In genomic region chr6:89321571-89321970, GRCh38 we compare ENCODE assay signal across 11 cellular contexts. TPM values are rescaled to one million over a fixed set of nuclear protein-coding genes. Genes with fewer than 3 reads are reported as not detected.
DNase-seq lines count a peak whose midpoint lies in the region; ATAC-seq and TF ChIP-seq lines count a peak whose summit lies in the region.
"Had no signal": no experiment of that assay in that cellular context is flagged by ENCODE, and none has a peak within 500 bp of the region (broad histone marks: within the 10 kb centered on the region; RNA-seq: fewer than 3 reads in every experiment).

No MANE protein-coding gene starts in this region.

- DNase-seq in OCI-M1 (lab: John Stamatoyannopoulos, UW): peak; percentile 98
- DNase-seq in kidney glomerular epithelial cell (lab: John Stamatoyannopoulos, UW): peak; percentile 40
- DNase-seq in upper lobe of left lung: peak in 1 of 2 donors; percentile 80
- DNase-seq in NCI-H1930 (lab: John Stamatoyannopoulos, UW): no peak
- DNase-seq in G401 (ENCODE audit: low spot score): no peak
- DNase-seq in omental fat pad (ENCODE audit: low spot score): no peak
- DNase-seq: activated naive CD8-positive, alpha-beta T cell treated with anti-CD3 and anti-CD28 coated beads for 36 hours; cortex of kidney; NCI-H69 had no signal

- H3K4me3 ChIP-seq in upper lobe of left lung: no peak overlapping the region

- in situ Hi-C loops in G401 (cut with HindIII; ENCODE audit: low sequenced_read_pairs): no loop called here

- ATAC-seq in HG02610 (IDR thresholded peaks at IDR 0.05; ENCODE audit: unreplicated experiment): peak; percentile 56
- peak; percentile 75 to 88 for ATAC-seq in upper lobe of left lung (ENCODE audit: low FRiP score in 2 of 2)
- no peak for ATAC-seq in omental fat pad (ENCODE audit: low FRiP score)

- peak overlapping the region in 1 of 4 donors; percentile 66 for H3K27ac ChIP-seq in upper lobe of left lung

- no peak for TF ChIP-seq EP300 in upper lobe of left lung (IDR thresholded peaks at IDR 0.05)

- no peak for TF ChIP-seq CTCF in upper lobe of left lung (IDR thresholded peaks at IDR 0.05)
- no peak for TF ChIP-seq CTCF in omental fat pad (IDR thresholded peaks at IDR 0.05)

- no peak for TF ChIP-seq POLR2A in upper lobe of left lung (IDR thresholded peaks at IDR 0.05)

- 46 to 55% methylated on average over 5 of the region's 5 CpGs for WGBS in upper lobe of left lung, 2 donors

- H3K4me1 ChIP-seq in upper lobe of left lung: peaks cover 5 to 15% (median 9%) of the 10 kb centered on the region in 4 donors

- no peaks in the 10 kb centered on the region for H3K9me3 ChIP-seq in upper lobe of left lung

- H3K27me3 ChIP-seq in upper lobe of left lung: no peaks in the 10 kb centered on the region

- H3K36me3 ChIP-seq in upper lobe of left lung: peaks cover 0 to 14% (median 2%) of the 10 kb centered on the region in 4 donors

RNA-seq across cellular contexts. Expression of gene GABRR2, which starts 6.5 kb away (rescaled TPM):
- 1 to 10 TPM in 5 of 6 donors, under 1 TPM in 1; 0.30 to 3.1 (median 1.6) TPM for total RNA-seq in upper lobe of left lung
- not detected in 2 replicates for total RNA-seq in G401 (2014; rRNA removed; shearing (Covaris generic))
- 1 to 10 TPM in 3 of 4 donors, under 1 TPM in 1; 0.50 to 2.4 (median 1.3) TPM for total RNA-seq in omental fat pad
- total RNA-seq: MCF 10A had no signal

RNA-seq across cellular contexts. Expression of gene UBE2J1, which starts 31.0 kb away (rescaled TPM):
- total RNA-seq in upper lobe of left lung (10 to 100 TPM; 16.5 to 55.5 (median 37.4) TPM), omental fat pad (10 to 100 TPM; 32.3 to 62.2 (median 39.8) TPM)
- total RNA-seq in G401 (2014; rRNA removed; shearing (Covaris generic)): 43.8 and 60.2 TPM in 2 replicates

Comparison
In these comparisons a context has a peak if more than half of its experiments do, and no peak if none do; other contexts are left out.
1. DNase-seq: peak in OCI-M1 (single experiment) and kidney glomerular epithelial cell (single experiment); none in NCI-H1930 (0 of 2), G401 (single experiment) and omental fat pad (single experiment).